In genomic region chr10:43395571-43396060, GRCh38 we compare ENCODE assay signal across 8 cellular contexts. TPM values are rescaled to one million over a fixed set of nuclear protein-coding genes. Genes with fewer than 3 reads are reported as not detected.
DNase-seq lines count a peak whose midpoint lies in the region; ATAC-seq, FAIRE-seq and TF ChIP-seq lines count a peak whose summit lies in the region.

No MANE protein-coding gene starts in this region.

- H3K4me3 Mint-ChIP-seq in activated CD4-positive, alpha-beta memory T cell treated with anti-CD3 and anti-CD28 coated beads for 36 hours = peak overlapping the region; percentile 81
- H3K4me3 Mint-ChIP-seq in progenitor cell of endocrine pancreas (ENCODE audit: low read depth) = peak overlapping the region; percentile 94

- H3K4me3 ChIP-seq in fibroblast of pulmonary artery (replicated peaks; ENCODE audit: low read depth, low read length) = peak overlapping the region; percentile 73

- TF ChIP-seq CTCF in fibroblast of pulmonary artery (IDR thresholded peaks at IDR 0.05; ENCODE audit: low read length, missing control alignments) (no peak), progenitor cell of endocrine pancreas (IDR thresholded peaks at IDR 0.05; ENCODE audit: unreplicated experiment) (no peak), D721Med (IDR thresholded peaks at IDR 0.05; ENCODE audit: insufficient read depth, missing control alignments) (no peak)

- H3K4me1 Mint-ChIP-seq in activated CD4-positive, alpha-beta memory T cell treated with anti-CD3 and anti-CD28 coated beads for 36 hours (ENCODE audit: low read depth) = peaks cover 62% of the 10 kb centered on the region
- peaks cover 42% of the 10 kb centered on the region for H3K4me1 Mint-ChIP-seq in progenitor cell of endocrine pancreas (ENCODE audit: low read depth)

- H3K27me3 Mint-ChIP-seq in activated CD4-positive, alpha-beta memory T cell treated with anti-CD3 and anti-CD28 coated beads for 36 hours = no peaks in the 10 kb centered on the region
- H3K27me3 Mint-ChIP-seq in progenitor cell of endocrine pancreas = no peaks in the 10 kb centered on the region

- peaks cover 87% of the 10 kb centered on the region for H3K36me3 Mint-ChIP-seq in activated CD4-positive, alpha-beta memory T cell treated with anti-CD3 and anti-CD28 coated beads for 36 hours
- H3K36me3 Mint-ChIP-seq in progenitor cell of endocrine pancreas (ENCODE audit: insufficient read depth) = peaks cover 28% of the 10 kb centered on the region

- H3K27ac Mint-ChIP-seq in activated CD4-positive, alpha-beta memory T cell treated with anti-CD3 and anti-CD28 coated beads for 36 hours = peak overlapping the region; percentile 100
- peak overlapping the region; percentile 100 for H3K27ac Mint-ChIP-seq in progenitor cell of endocrine pancreas

- ATAC-seq in HG03521 (IDR thresholded peaks at IDR 0.05; ENCODE audit: unreplicated experiment) (no peak), GM19397 (IDR thresholded peaks at IDR 0.05; ENCODE audit: unreplicated experiment) (no peak)

- POLR2A ChIA-PET in activated CD4-positive, alpha-beta memory T cell treated with anti-CD3 and anti-CD28 coated beads for 36 hours (lab: Charles Lee) = interaction anchor here (1.3 to 4.0 kb wide), 12 partner anchors 8 to 257 kb away, joined by 3 to 47 read pairs (median 12); partner anchors contain the start of genes CSGALNACT2, HNRNPF and ZNF487

- H3K9me3 Mint-ChIP-seq in activated CD4-positive, alpha-beta memory T cell treated with anti-CD3 and anti-CD28 coated beads for 36 hours = no peaks in the 10 kb centered on the region
- H3K9me3 Mint-ChIP-seq in progenitor cell of endocrine pancreas (ENCODE audit: low read depth) = no peaks in the 10 kb centered on the region

- intact Hi-C loops in activated CD4-positive, alpha-beta memory T cell treated with anti-CD3 and anti-CD28 coated beads for 36 hours (cut with micrococcal nuclease) = loop anchor here (1.0 to 10.0 kb wide), 4 partner anchors 9 to 761 kb away; partner anchors contain the start of genes CSGALNACT2, ZNF33B and ZNF487

- DNase-seq in activated effector memory CD4-positive, alpha-beta T cell treated with anti-CD3 and anti-CD28 coated beads, Interleukin-2, amount 50 U/mL, for 16 hours = peak; percentile 80
- no peak for DNase-seq in activated effector memory CD4-positive, alpha-beta T cell treated with Interleukin-2 at 50 U/mL for 16 hours
- peak; percentile 65 for DNase-seq in activated CD4-positive, alpha-beta memory T cell treated with anti-CD3 and anti-CD28 coated beads for 36 hours
- DNase-seq in fibroblast of pulmonary artery (ENCODE audit: low read depth) (peak; percentile 17), progenitor cell of endocrine pancreas (ENCODE audit: low spot score, unreplicated experiment) (no peak), D721Med (ENCODE audit: insufficient read length, low spot score) (no peak)

- CTCF ChIA-PET in activated CD4-positive, alpha-beta memory T cell treated with anti-CD3 and anti-CD28 coated beads for 36 hours (lab: Charles Lee) = interaction anchor here (1.2 to 1.9 kb wide), 2 partner anchors 12 to 66 kb away, joined by 4 to 7 read pairs; no protein-coding TSS in a partner anchor

- no peak for FAIRE-seq in D721Med (lab: Jason Lieb, UNC)

RNA-seq across cellular contexts. Expression of gene HNRNPF, which starts 13.4 kb away (rescaled TPM):
- 100 to 1,000 TPM; 504 to 518 TPM for total RNA-seq in activated CD4-positive, alpha-beta memory T cell treated with anti-CD3 and anti-CD28 coated beads for 36 hours
- 211 and 221 TPM in 2 replicates for total RNA-seq in progenitor cell of endocrine pancreas

RNA-seq across cellular contexts. Expression of gene FXYD4, which starts 24.2 kb away (rescaled TPM):
- total RNA-seq in activated CD4-positive, alpha-beta memory T cell treated with anti-CD3 and anti-CD28 coated beads for 36 hours = not detected
- total RNA-seq in progenitor cell of endocrine pancreas = not detected in 2 replicates

RNA-seq across cellular contexts. Expression of gene ZNF487, which starts 41.3 kb away (rescaled TPM):
- total RNA-seq in activated CD4-positive, alpha-beta memory T cell treated with anti-CD3 and anti-CD28 coated beads for 36 hours = 1 to 10 TPM; 2.2 to 2.6 TPM
- 6.2 and 7.1 TPM in 2 replicates for total RNA-seq in progenitor cell of endocrine pancreas

Comparison
In these comparisons a context has a peak if more than half of its experiments do, and no peak if none do; other contexts are left out.
1. DNase-seq: peak in activated effector memory CD4-positive, alpha-beta T cell treated with anti-CD3 and anti-CD28 coated beads, Interleukin-2, amount 50 U/mL, for 16 hours (single experiment), activated CD4-positive, alpha-beta memory T cell treated with anti-CD3 and anti-CD28 coated beads for 36 hours (single experiment) and fibroblast of pulmonary artery (single experiment); none in activated effector memory CD4-positive, alpha-beta T cell treated with Interleukin-2 at 50 U/mL for 16 hours (single experiment), progenitor cell of endocrine pancreas (single experiment) and D721Med (single experiment).